ENCODE assay signal across 8 cellular contexts in genomic region chr14:89468030-89468429, GRCh38. TPM values are rescaled to one million over a fixed set of nuclear protein-coding genes. Genes with fewer than 3 reads are reported as not detected.
A peak's percentile ranks its signal among the peaks of the same experiment; 100 is the strongest.
DNase-seq lines count a peak whose midpoint lies in the region; ATAC-seq and TF ChIP-seq lines count a peak whose summit lies in the region.
"Not testable (repeated sequence)": the region's sequence is repeated elsewhere in the genome, so short reads cannot be mapped to it uniquely, and the experiment has no call there.

No MANE protein-coding gene starts in this region.

- not testable (repeated sequence) for H3K27me3 ChIP-seq in CD4-positive, CD25-positive, alpha-beta regulatory T cell (ENCODE audit: control insufficient read depth, insufficient read depth, low read length); CD8-positive, alpha-beta memory T cell (ENCODE audit: insufficient read depth, low read length, poor library complexity, severe bottlenecking); right cardiac atrium (ENCODE audit: control insufficient read depth, insufficient read depth); spleen (replicated peaks in 1 of 7)

- DNase-seq in CD4-positive, CD25-positive, alpha-beta regulatory T cell; CD8-positive, alpha-beta memory T cell; naive thymus-derived CD8-positive, alpha-beta T cell: not testable (repeated sequence)
- DNase-seq in activated CD4-positive, alpha-beta memory T cell treated with anti-CD3 and anti-CD28 coated beads for 36 hours, result peak; percentile 27
- peak; percentile 12 for DNase-seq in activated naive CD4-positive, alpha-beta T cell treated with anti-CD3 and anti-CD28 coated beads for 36 hours
- peak; percentile 11 for DNase-seq in chondrocyte (ENCODE audit: low spot score)
- DNase-seq in right cardiac atrium, result peak in 2 of 3 donors; percentile 24 to 57
- DNase-seq in spleen, result peak; percentile 41

- ATAC-seq in CD4-positive, CD25-positive, alpha-beta regulatory T cell (ENCODE audit: low read depth in 2 of 2); right cardiac atrium; naive thymus-derived CD8-positive, alpha-beta T cell: not testable (repeated sequence)

- H3K27ac Mint-ChIP-seq in CD4-positive, CD25-positive, alpha-beta regulatory T cell, result peak overlapping the region in 2 of 3 donors; percentile 18 to 91
- peak overlapping the region in 5 of 8 donors; percentile 2 to 69 (median 27) for H3K27ac Mint-ChIP-seq in CD8-positive, alpha-beta memory T cell
- not testable (repeated sequence) for H3K27ac Mint-ChIP-seq in activated CD4-positive, alpha-beta memory T cell treated with anti-CD3 and anti-CD28 coated beads for 36 hours; activated naive CD4-positive, alpha-beta T cell treated with anti-CD3 and anti-CD28 coated beads for 36 hours; chondrocyte (ENCODE audit: unreplicated experiment)
- H3K27ac Mint-ChIP-seq in naive thymus-derived CD8-positive, alpha-beta T cell, result peak overlapping the region in 8 of 10 donors; percentile 32 to 69 (median 58)

- H3K27me3 Mint-ChIP-seq in CD4-positive, CD25-positive, alpha-beta regulatory T cell; CD8-positive, alpha-beta memory T cell; activated CD4-positive, alpha-beta memory T cell treated with anti-CD3 and anti-CD28 coated beads for 36 hours; activated naive CD4-positive, alpha-beta T cell treated with anti-CD3 and anti-CD28 coated beads for 36 hours (ENCODE audit: low read depth); chondrocyte (ENCODE audit: low read depth); naive thymus-derived CD8-positive, alpha-beta T cell: not testable (repeated sequence)

- not testable (repeated sequence) for H3K9me3 Mint-ChIP-seq in CD4-positive, CD25-positive, alpha-beta regulatory T cell; CD8-positive, alpha-beta memory T cell; activated CD4-positive, alpha-beta memory T cell treated with anti-CD3 and anti-CD28 coated beads for 36 hours; activated naive CD4-positive, alpha-beta T cell treated with anti-CD3 and anti-CD28 coated beads for 36 hours; chondrocyte (ENCODE audit: low read depth); naive thymus-derived CD8-positive, alpha-beta T cell

- H3K9me3 ChIP-seq in CD4-positive, CD25-positive, alpha-beta regulatory T cell (ENCODE audit: control insufficient read depth in 2 of 2, low read length in 2 of 2); CD8-positive, alpha-beta memory T cell (ENCODE audit: low read length); right cardiac atrium (ENCODE audit: control insufficient read depth, low read length); spleen: not testable (repeated sequence)

- POLR2A ChIA-PET in CD8-positive, alpha-beta memory T cell (lab: Charles Lee), result interaction anchor here (0.7 to 1.3 kb wide), 2 partner anchors 305 to 426 kb away, joined by 3 to 12 read pairs; no protein-coding TSS in a partner anchor
- POLR2A ChIA-PET in activated CD4-positive, alpha-beta memory T cell treated with anti-CD3 and anti-CD28 coated beads for 36 hours (lab: Charles Lee), result not testable (repeated sequence)
- POLR2A ChIA-PET in naive thymus-derived CD8-positive, alpha-beta T cell (lab: Charles Lee), result interaction anchor here (0.6 to 0.7 kb wide), 3 partner anchors 15 to 360 kb away, joined by 3 to 6 read pairs (median 4); no protein-coding TSS in a partner anchor

- intact Hi-C loops in activated CD4-positive, alpha-beta memory T cell treated with anti-CD3 and anti-CD28 coated beads for 36 hours (cut with micrococcal nuclease); activated naive CD4-positive, alpha-beta T cell treated with anti-CD3 and anti-CD28 coated beads for 36 hours (cut with micrococcal nuclease); right cardiac atrium (cut with DNase I); spleen (cut with DNase I; ENCODE audit: low total_unique reads): not testable (repeated sequence)

- CTCF ChIA-PET in CD8-positive, alpha-beta memory T cell (lab: Charles Lee), result interaction anchor here (0.8 kb wide), 1 partner anchor 42 kb away, joined by 3 read pairs; no protein-coding TSS in a partner anchor
- CTCF ChIA-PET in activated CD4-positive, alpha-beta memory T cell treated with anti-CD3 and anti-CD28 coated beads for 36 hours (lab: Charles Lee), result interaction anchor here (0.8 kb wide), 1 partner anchor 43 kb away, joined by 5 read pairs; no protein-coding TSS in a partner anchor
- CTCF ChIA-PET in activated naive CD4-positive, alpha-beta T cell treated with anti-CD3 and anti-CD28 coated beads for 36 hours (lab: Charles Lee), result interaction anchor here (0.7 to 0.9 kb wide), 4 partner anchors 42 to 445 kb away, joined by 3 to 4 read pairs (median 3); no protein-coding TSS in a partner anchor

- peaks cover 14% of the 10 kb centered on the region for H3K36me3 ChIP-seq in CD4-positive, CD25-positive, alpha-beta regulatory T cell (ENCODE audit: control insufficient read depth, insufficient read depth, low read length)
- H3K36me3 ChIP-seq in CD8-positive, alpha-beta memory T cell (ENCODE audit: insufficient read depth, low read length); spleen: not testable (repeated sequence)

- 84% methylated on average over 6 of the region's 6 CpGs for WGBS in right cardiac atrium
- WGBS in spleen, 5 donors, result 81 to 88% (median 87%) methylated on average over 6 of the region's 6 CpGs

- not testable (repeated sequence) for H3K4me3 Mint-ChIP-seq in CD4-positive, CD25-positive, alpha-beta regulatory T cell; activated CD4-positive, alpha-beta memory T cell treated with anti-CD3 and anti-CD28 coated beads for 36 hours; activated naive CD4-positive, alpha-beta T cell treated with anti-CD3 and anti-CD28 coated beads for 36 hours; chondrocyte (ENCODE audit: unreplicated experiment)
- peak overlapping the region in 5 of 7 donors; percentile 19 to 60 (median 44) for H3K4me3 Mint-ChIP-seq in CD8-positive, alpha-beta memory T cell
- peak overlapping the region in 3 of 10 donors; percentile 16 to 49 (median 27) for H3K4me3 Mint-ChIP-seq in naive thymus-derived CD8-positive, alpha-beta T cell

- H3K4me1 ChIP-seq in CD4-positive, CD25-positive, alpha-beta regulatory T cell (ENCODE audit: control insufficient read depth, insufficient read depth, low read length, poor library complexity, severe bottlenecking), result not testable (repeated sequence)
- peaks cover 40% of the 10 kb centered on the region for H3K4me1 ChIP-seq in CD8-positive, alpha-beta memory T cell (ENCODE audit: insufficient read depth, low read length)
- H3K4me1 ChIP-seq in right cardiac atrium (ENCODE audit: control insufficient read depth, insufficient read depth, low read length), result peaks cover 11% of the 10 kb centered on the region
- peaks cover 2 to 79% (median 29%) of the 10 kb centered on the region in 6 donors for H3K4me1 ChIP-seq in spleen

- TF ChIP-seq CTCF in chondrocyte (IDR thresholded peaks at IDR 0.05); spleen (IDR thresholded peaks at IDR 0.05 in 8 of 11, conservative IDR thresholded peaks at IDR 0.05 in 3 of 11): not testable (repeated sequence)

- peaks cover 36% of the 10 kb centered on the region for H3K36me3 Mint-ChIP-seq in CD4-positive, CD25-positive, alpha-beta regulatory T cell
- H3K36me3 Mint-ChIP-seq in CD8-positive, alpha-beta memory T cell, result peaks cover 0 to 17% (median 3%) of the 10 kb centered on the region in 3 donors
- H3K36me3 Mint-ChIP-seq in activated CD4-positive, alpha-beta memory T cell treated with anti-CD3 and anti-CD28 coated beads for 36 hours; activated naive CD4-positive, alpha-beta T cell treated with anti-CD3 and anti-CD28 coated beads for 36 hours (ENCODE audit: low read depth); chondrocyte (ENCODE audit: low read depth): not testable (repeated sequence)
- peaks cover 4 to 27% (median 10%) of the 10 kb centered on the region in 3 donors for H3K36me3 Mint-ChIP-seq in naive thymus-derived CD8-positive, alpha-beta T cell

- H3K27ac ChIP-seq in CD4-positive, CD25-positive, alpha-beta regulatory T cell (ENCODE audit: insufficient read depth, low read length, poor library complexity, severe bottlenecking); CD8-positive, alpha-beta memory T cell (ENCODE audit: low read depth, low read length); right cardiac atrium (ENCODE audit: low read length); spleen: not testable (repeated sequence)

- H3K4me1 Mint-ChIP-seq in CD4-positive, CD25-positive, alpha-beta regulatory T cell, result peaks cover 14 to 54% (median 28%) of the 10 kb centered on the region in 4 donors
- H3K4me1 Mint-ChIP-seq in CD8-positive, alpha-beta memory T cell, result peaks cover 54 to 78% (median 78%) of the 10 kb centered on the region in 3 donors
- H3K4me1 Mint-ChIP-seq in activated CD4-positive, alpha-beta memory T cell treated with anti-CD3 and anti-CD28 coated beads for 36 hours (ENCODE audit: low read depth), result peaks cover 31% of the 10 kb centered on the region
- peaks cover 27% of the 10 kb centered on the region for H3K4me1 Mint-ChIP-seq in activated naive CD4-positive, alpha-beta T cell treated with anti-CD3 and anti-CD28 coated beads for 36 hours (ENCODE audit: low read depth)
- H3K4me1 Mint-ChIP-seq in chondrocyte (ENCODE audit: low read depth), result peaks cover 23% of the 10 kb centered on the region
- peaks cover 32 to 79% (median 59%) of the 10 kb centered on the region in 4 donors for H3K4me1 Mint-ChIP-seq in naive thymus-derived CD8-positive, alpha-beta T cell

- not testable (repeated sequence) for TF ChIP-seq POLR2A in spleen (IDR thresholded peaks at IDR 0.05)

- not testable (repeated sequence) for H3K4me3 ChIP-seq in CD4-positive, CD25-positive, alpha-beta regulatory T cell (ENCODE audit: low read depth, low read length); CD8-positive, alpha-beta memory T cell (ENCODE audit: low read length); right cardiac atrium (ENCODE audit: low read length); spleen

RNA-seq across cellular contexts. Expression of gene FOXN3, which starts 51.0 kb away (rescaled TPM):
- total RNA-seq in CD4-positive, CD25-positive, alpha-beta regulatory T cell, result 203 TPM
- 100 to 1,000 TPM; 108 to 126 (median 110) TPM for polyA plus RNA-seq in CD4-positive, CD25-positive, alpha-beta regulatory T cell
- total RNA-seq in CD8-positive, alpha-beta memory T cell, result 10 to 100 TPM; 73.9 to 74.8 TPM
- 136 TPM for polyA plus RNA-seq in CD8-positive, alpha-beta memory T cell
- 10 to 100 TPM; 59.1 to 63.5 TPM for total RNA-seq in activated CD4-positive, alpha-beta memory T cell treated with anti-CD3 and anti-CD28 coated beads for 36 hours
- 10 to 100 TPM; 64.6 to 65.0 TPM for total RNA-seq in activated naive CD4-positive, alpha-beta T cell treated with anti-CD3 and anti-CD28 coated beads for 36 hours
- total RNA-seq in chondrocyte (129 to 161 TPM (median 155 TPM) in 3 replicates), right cardiac atrium (100 to 1,000 TPM; 116 to 146 (median 125) TPM), spleen (100 to 1,000 TPM in 5 of 7 donors, 10 to 100 TPM in 2; 76.4 to 121 (median 105) TPM)
- polyA plus RNA-seq in right cardiac atrium (31.5 TPM), spleen (10 to 100 TPM in 1 of 3 donors, 1 to 10 TPM in 2; 9.2 to 12.7 (median 9.3) TPM)
- total RNA-seq in naive thymus-derived CD8-positive, alpha-beta T cell, result 100 to 1,000 TPM; 125 to 141 TPM
- polyA plus RNA-seq in naive thymus-derived CD8-positive, alpha-beta T cell, result 100 to 1,000 TPM; 107 to 148 (median 116) TPM
